In the genomic region with DNA sequence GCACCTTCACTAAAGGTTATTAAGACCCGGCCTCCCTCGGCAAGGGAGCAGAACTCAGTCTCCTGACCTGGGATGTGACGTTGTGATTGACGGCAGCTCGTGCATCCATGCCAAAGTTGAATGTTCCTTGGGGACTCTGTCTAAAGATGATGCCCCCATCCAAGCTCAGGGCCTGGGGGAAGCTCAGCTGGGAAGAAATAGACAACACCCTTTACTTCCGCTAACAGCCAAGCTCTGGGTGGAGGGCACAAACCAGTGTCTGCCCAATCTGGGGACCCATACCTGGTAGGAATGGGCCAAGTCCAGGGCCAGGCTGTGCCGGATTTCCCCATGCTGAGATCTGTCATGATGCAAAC, we compare ENCODE assay signal across 22 cellular contexts.
DNase-seq lines count a peak whose midpoint lies in the region; ATAC-seq, FAIRE-seq and TF ChIP-seq lines count a peak whose summit lies in the region.
"Had no signal": no experiment of that assay in that cellular context is flagged by ENCODE, and none has a peak within 500 bp of the region (broad histone marks: within the 10 kb centered on the region; RNA-seq: fewer than 3 reads in every experiment).

No MANE protein-coding gene starts in this region.

- no peaks in the 10 kb centered on the region for H3K36me3 Mint-ChIP-seq in GM23338 (ENCODE audit: low read depth)

- intact Hi-C loops in HepG2 (cut with micrococcal nuclease; ENCODE audit: unreplicated experiment) = no loop called here
- intact Hi-C loops in right lobe of liver (cut with DNase I) = no loop called here
- intact Hi-C loops in K562 (cut with micrococcal nuclease) = no loop called here

- H3K4me2 ChIP-seq in HepG2 (ENCODE audit: low read depth, low read length) = no peak overlapping the region
- no peak overlapping the region for H3K4me2 ChIP-seq in GM23338
- no peak overlapping the region for H3K4me2 ChIP-seq in K562 (ENCODE audit: insufficient read depth, low read length)
- no peak overlapping the region for H3K4me2 ChIP-seq in osteoblast (ENCODE audit: insufficient read depth, low read length)
- H3K4me2 ChIP-seq: A549, BLaER1 had no signal

- H3K4me1 Mint-ChIP-seq in GM23338 = no peaks in the 10 kb centered on the region
- H3K4me1 Mint-ChIP-seq: CD14-positive monocyte; CD4-positive, alpha-beta memory T cell; CD4-positive, CD25-positive, alpha-beta regulatory T cell; CD8-positive, alpha-beta memory T cell had no signal

- H3K36me3 ChIP-seq in HepG2 (replicated peaks in 1 of 2; ENCODE audit: control insufficient read depth in 1 of 2, insufficient read depth in 2 of 2, low read length in 2 of 2) (no peaks in the 10 kb centered on the region), right lobe of liver (no peaks in the 10 kb centered on the region), GM23338 (ENCODE audit: insufficient read depth) (no peaks in the 10 kb centered on the region), K562 (ENCODE audit: control insufficient read depth, insufficient read depth, low read length) (no peaks in the 10 kb centered on the region), osteoblast (ENCODE audit: insufficient read depth, low read length) (no peaks in the 10 kb centered on the region)
- H3K36me3 ChIP-seq: BE2C had no signal

- ATAC-seq in HepG2 (no peak), right lobe of liver (no peak), GM23338 (no peak), K562 (no peak)
- no peak for ATAC-seq in stimulated activated naive CD8-positive, alpha-beta T cell treated with anti-CD3 and anti-CD28 coated beads, Interleukin-15, Interleukin-2, amounts not matched to agents 100 U/mL and 50 U/mL, for 24 hours
- ATAC-seq: A549 had no signal

- H3K4me1 ChIP-seq in HepG2 (ENCODE audit: insufficient read depth, low read length) (0 out of 2 replicates have a peak, but pooled peaks cover 5% of the 10 kb centered on the region), right lobe of liver (no peaks in the 10 kb centered on the region), GM23338 (ENCODE audit: insufficient read depth) (no peaks in the 10 kb centered on the region), K562 (replicated peaks in 1 of 2; ENCODE audit: control insufficient read depth in 2 of 2, insufficient read depth in 2 of 2, low read length in 2 of 2) (peaks cover 0 to 1% of the 10 kb centered on the region in 2 experiments; a peak in 1 of 5 replicates), osteoblast (ENCODE audit: insufficient read depth, low read length) (no peaks in the 10 kb centered on the region)
- H3K4me1 ChIP-seq: A549, BE2C, BLaER1 had no signal

- CTCF ChIA-PET in HepG2 (lab: Yijun Ruan, JAX; ENCODE audit: low intra/inter-chr PET ratio, low total read pairs) = no interaction called here
- CTCF ChIA-PET in K562 (lab: Yijun Ruan, JAX; ENCODE audit: low intra/inter-chr PET ratio) = no interaction called here

- peaks cover 1% of the 10 kb centered on the region for H3K27me3 Mint-ChIP-seq in GM23338 (ENCODE audit: insufficient read depth, low read depth, poor library complexity)
- H3K27me3 Mint-ChIP-seq: CD4-positive, CD25-positive, alpha-beta regulatory T cell had no signal

- H3K79me2 ChIP-seq in HepG2 (ENCODE audit: insufficient read depth, low read length) = no peaks in the 10 kb centered on the region
- no peaks in the 10 kb centered on the region for H3K79me2 ChIP-seq in GM23338 (replicated peaks; ENCODE audit: insufficient read depth)
- no peaks in the 10 kb centered on the region for H3K79me2 ChIP-seq in K562 (ENCODE audit: control insufficient read depth, insufficient read depth, low read length)
- no peaks in the 10 kb centered on the region for H3K79me2 ChIP-seq in osteoblast (ENCODE audit: insufficient read depth, low read length)

- no peaks in the 10 kb centered on the region for H3F3A ChIP-seq in GM23338 (replicated peaks; ENCODE audit: low read depth)

- H3K27me3 ChIP-seq in HepG2 (ENCODE audit: control insufficient read depth in 1 of 2, insufficient read depth in 2 of 2, low read length in 2 of 2) = peaks cover 0 to 7% of the 10 kb centered on the region in 2 experiments; a peak in 1 of 5 replicates
- no peaks in the 10 kb centered on the region for H3K27me3 ChIP-seq in right lobe of liver
- no peaks in the 10 kb centered on the region for H3K27me3 ChIP-seq in GM23338 (ENCODE audit: insufficient read depth)
- peaks cover 0 to 18% of the 10 kb centered on the region in 2 experiments; a peak in 2 of 5 replicates for H3K27me3 ChIP-seq in K562 (ENCODE audit: control insufficient read depth in 2 of 2, insufficient read depth in 2 of 2, low read length in 2 of 2)
- no peaks in the 10 kb centered on the region for H3K27me3 ChIP-seq in osteoblast (ENCODE audit: insufficient read depth, low read length)
- H3K27me3 ChIP-seq: BE2C, BLaER1 had no signal

- no peak overlapping the region for H3K27ac ChIP-seq in HepG2 (ENCODE audit: extremely low read length, insufficient read depth, low read length)
- no peak overlapping the region for H3K27ac ChIP-seq in right lobe of liver
- no peak overlapping the region for H3K27ac ChIP-seq in GM23338 (ENCODE audit: low read depth)
- no peak overlapping the region for H3K27ac ChIP-seq in K562 (ENCODE audit: extremely low read depth, low read depth, low read length)
- H3K27ac ChIP-seq in osteoblast (ENCODE audit: low read depth, low read length) = no peak overlapping the region
- H3K27ac ChIP-seq: 22Rv1, A549, BLaER1 had no signal

- no peaks in the 10 kb centered on the region for H4K20me1 ChIP-seq in HepG2 (ENCODE audit: insufficient read depth, low read length)
- H4K20me1 ChIP-seq in GM23338 (replicated peaks; ENCODE audit: insufficient read depth) = no peaks in the 10 kb centered on the region
- no peaks in the 10 kb centered on the region for H4K20me1 ChIP-seq in K562 (replicated peaks; ENCODE audit: control insufficient read depth, insufficient read depth, low read length)
- no peaks in the 10 kb centered on the region for H4K20me1 ChIP-seq in osteoblast (ENCODE audit: insufficient read depth, low read length)
- H4K20me1 ChIP-seq: BLaER1 had no signal

- H2AFZ ChIP-seq in HepG2 (ENCODE audit: low read length) (peak overlapping the region; percentile 1), GM23338 (peak overlapping the region; percentile 90; the same call in 1 of the 2 replicates), K562 (ENCODE audit: low read depth, low read length) (peak overlapping the region; percentile 35; the same call in 1 of the 2 replicates), osteoblast (ENCODE audit: low read length) (no peak overlapping the region)

- POLR2A ChIA-PET in HepG2 (lab: Yijun Ruan, JAX) (interaction anchor here (0.9 kb wide), 1 partner anchor 9 kb away, joined by 3 read pairs; no protein-coding TSS in a partner anchor), K562 (lab: Yijun Ruan, JAX) (interaction anchor here (0.7 kb wide), 2 partner anchors 8 to 690 kb away, joined by 3 read pairs; no protein-coding TSS in a partner anchor)

- BruUV-seq in HepG2 (replicated peaks; lab: Mats Ljungman, UMichigan) (no TSS peak), K562 (replicated peaks; lab: Mats Ljungman, UMichigan) (no TSS peak)

- DNase-seq in HepG2 (ENCODE audit: low spot score) = no peak
- DNase-seq in right lobe of liver = no peak
- DNase-seq in GM23338 (ENCODE audit: low spot score) = no peak
- DNase-seq in K562 (ENCODE audit: extremely low read depth in 1 of 4, low spot score in 3 of 4) = no peak
- DNase-seq in osteoblast (ENCODE audit: insufficient read length, low spot score, missing footprints) = peak; percentile 52
- DNase-seq in DMS 273 (lab: John Stamatoyannopoulos, UW; ENCODE audit: unreplicated experiment) = no peak
- no peak for DNase-seq in stimulated activated naive CD8-positive, alpha-beta T cell treated with anti-CD3 and anti-CD28 coated beads, Interleukin-15, Interleukin-2, amounts not matched to agents 100 U/mL and 50 U/mL, for 24 hours
- no peak for DNase-seq in AG08396 (ENCODE audit: low spot score)
- DNase-seq: BE2C; C1 segment of cervical spinal cord; CD4-positive, alpha-beta memory T cell; CD4-positive, CD25-positive, alpha-beta regulatory T cell; CD8-positive, alpha-beta memory T cell; COR-L47; DMS79 treated with DMSO at 0.1 percent for 48 hours; GF-D8 had no signal

- no peak overlapping the region for H3K27ac Mint-ChIP-seq in GM23338
- H3K27ac Mint-ChIP-seq: CD14-positive monocyte; CD4-positive, alpha-beta memory T cell; CD4-positive, CD25-positive, alpha-beta regulatory T cell; CD8-positive, alpha-beta memory T cell had no signal

- no peak for TF ChIP-seq RAD21 in HepG2 (CRISPR knock-in tag; IDR thresholded peaks at IDR 0.05)
- no peak for TF ChIP-seq RAD21 in K562 (CRISPR knock-in tag; conservative IDR thresholded peaks at IDR 0.05 in 1 of 2, IDR thresholded peaks at IDR 0.05 in 1 of 2)

- TF ChIP-seq POLR2A in HepG2 (IDR thresholded peaks at IDR 0.05; ENCODE audit: insufficient read depth in 1 of 2, low read depth in 2 of 2, low read length in 2 of 2) = no peak
- no peak for TF ChIP-seq POLR2A in right lobe of liver (IDR thresholded peaks at IDR 0.05)
- TF ChIP-seq POLR2A in K562 (conservative IDR thresholded peaks at IDR 0.05) = no peak

- H3K9me3 Mint-ChIP-seq in GM23338 = peaks cover 12% of the 10 kb centered on the region; the same call in 2 of the 3 replicates

- no peak overlapping the region for H3K4me3 Mint-ChIP-seq in GM23338
- H3K4me3 Mint-ChIP-seq: CD14-positive monocyte; CD4-positive, alpha-beta memory T cell; CD8-positive, alpha-beta memory T cell had no signal

- H3K9ac ChIP-seq in HepG2 (ENCODE audit: insufficient read depth, low read depth, low read length) = no peak overlapping the region
- no peak overlapping the region for H3K9ac ChIP-seq in K562 (ENCODE audit: insufficient read depth in 1 of 2, low read depth in 2 of 2, low read length in 2 of 2)
- H3K9ac ChIP-seq: BLaER1 had no signal

- H3K9me1 ChIP-seq in K562 (ENCODE audit: control insufficient read depth, insufficient read depth, low read length) = no peaks in the 10 kb centered on the region

- H3K4me3 ChIP-seq in HepG2 (replicated peaks in 1 of 3; ENCODE audit: insufficient read depth in 1 of 3, low read depth in 2 of 3, low read length in 3 of 3) (no peak overlapping the region), right lobe of liver (no peak overlapping the region), GM23338 (no peak overlapping the region), K562 (no peak overlapping the region), osteoblast (ENCODE audit: insufficient read depth, low read length) (no peak overlapping the region)
- H3K4me3 ChIP-seq: A549, BLaER1 had no signal

- TF ChIP-seq EP300 in HepG2 (IDR thresholded peaks at IDR 0.05; ENCODE audit: low read depth in 2 of 2, low read length in 2 of 2) (no peak), HepG2 (CRISPR knock-in tag; IDR thresholded peaks at IDR 0.05; ENCODE audit: borderline replicate concordance) (no peak), K562 (IDR thresholded peaks at IDR 0.05; ENCODE audit: low read length) (no peak)

- in situ Hi-C loops in HepG2 (cut with HindIII; ENCODE audit: extremely low pct_ligation_motif_present, low pct_unique_long_range_greater_than_20kb) = no loop called here
- in situ Hi-C loops in K562 (cut with MboI) = no loop called here

- 69% methylated on average over 7 of the region's 7 CpGs for WGBS in HepG2 (ENCODE audit: low lambda C conversion rate)
- 100% methylated on average over 1 of the region's 7 CpGs for WGBS in right lobe of liver (ENCODE audit: insufficient coverage, low coverage, low lambda C conversion rate, missing lambda C conversion rate)
- 8% methylated on average over 7 of the region's 7 CpGs for WGBS in K562 (ENCODE audit: insufficient coverage, low coverage, missing lambda C conversion rate)

- H3K9me2 ChIP-seq in GM23338 (ENCODE audit: insufficient read depth) = no peaks in the 10 kb centered on the region

- FAIRE-seq in HepG2 (lab: Jason Lieb, UNC) (no peak), K562 (lab: Jason Lieb, UNC) (no peak)
- FAIRE-seq: A549, G401.6, GM12891 had no signal

- TF ChIP-seq CTCF in HepG2 (CRISPR knock-in tag; IDR thresholded peaks at IDR 0.05) (no peak), right lobe of liver (IDR thresholded peaks at IDR 0.05) (no peak), GM23338 (conservative IDR thresholded peaks at IDR 0.05; ENCODE audit: low read depth in 2 of 2) (no peak), K562 (IDR thresholded peaks at IDR 0.05 in 2 of 3, conservative IDR thresholded peaks at IDR 0.05 in 1 of 3; ENCODE audit: insufficient read depth in 2 of 3, low read depth in 1 of 3, low read length in 3 of 3) (no peak), osteoblast (IDR thresholded peaks at IDR 0.05; ENCODE audit: extremely low read depth, low read depth, low read length) (no peak)

- H3K9me3 ChIP-seq in HepG2 (ENCODE audit: low read length) (peaks cover 12% of the 10 kb centered on the region), right lobe of liver (no peaks in the 10 kb centered on the region), K562 (replicated peaks; ENCODE audit: control insufficient read depth, insufficient read depth, low read depth, low read length) (no peaks in the 10 kb centered on the region), osteoblast (ENCODE audit: low read depth, low read length) (peaks cover 3% of the 10 kb centered on the region)

Comparison
In these comparisons a context has a peak if more than half of its experiments do, and no peak if none do; other contexts are left out.
1. Of the 241 proteins assayed by ChIP-seq in both HepG2 and K562: peak only in HepG2: PHF20; only in K562: none; in both: none; in neither: 240.